27 cellular contexts compared by ENCODE assay signal in the genomic region with DNA sequence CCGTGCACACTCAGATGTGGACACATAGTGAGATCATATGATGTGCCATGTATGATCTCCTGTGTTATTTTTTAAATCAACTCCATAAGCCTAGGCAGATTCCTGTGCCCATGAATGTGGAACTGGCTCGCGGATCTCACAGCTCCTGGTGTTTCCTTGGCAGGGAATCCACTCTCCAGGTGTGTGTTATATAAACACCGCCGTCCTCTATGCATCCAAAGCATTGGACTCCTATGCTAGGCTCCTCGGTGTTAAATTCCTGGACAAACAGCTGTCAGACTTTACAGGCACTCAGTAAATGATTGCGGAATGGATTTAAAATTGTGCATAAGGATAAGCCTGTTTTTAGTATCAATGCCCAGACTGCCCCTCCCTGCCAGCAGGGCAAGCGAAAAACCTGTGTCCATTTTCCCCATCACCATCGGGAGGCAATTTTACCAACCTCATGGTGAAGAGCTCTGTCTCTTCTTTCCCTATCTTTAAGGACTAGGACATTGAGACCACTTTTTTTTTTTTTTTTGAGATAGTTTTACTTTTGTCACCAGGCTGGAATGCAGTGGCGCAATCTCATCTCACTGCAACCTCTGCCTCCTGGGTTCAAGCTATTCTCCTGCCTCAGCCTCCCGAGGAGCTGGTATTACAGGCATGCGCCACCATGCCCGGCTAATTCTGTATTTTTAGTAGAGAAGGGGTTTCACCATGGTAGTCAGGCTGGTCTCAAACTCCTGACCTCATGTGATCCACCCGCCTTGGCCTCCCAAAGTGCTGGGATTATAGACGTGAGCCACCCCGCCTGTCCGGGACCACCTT. TPM values are rescaled to one million over a fixed set of nuclear protein-coding genes. Genes with fewer than 3 reads are reported as not detected.
DNase-seq lines count a peak whose midpoint lies in the region; ATAC-seq, FAIRE-seq and TF ChIP-seq lines count a peak whose summit lies in the region.
"Had no signal": no experiment of that assay in that cellular context is flagged by ENCODE, and none has a peak within 500 bp of the region (broad histone marks: within the 10 kb centered on the region; RNA-seq: fewer than 3 reads in every experiment).

No MANE protein-coding gene starts in this region.

- no peak overlapping the region for H3K4me2 ChIP-seq in mesendoderm (ENCODE audit: low read length)
- H3K4me2 ChIP-seq: hepatocyte had no signal

- no peak overlapping the region for H4K5ac ChIP-seq in mesendoderm (ENCODE audit: low read length)

- no peak overlapping the region for H3K18ac ChIP-seq in mesendoderm (ENCODE audit: low read length)

- H2BK5ac ChIP-seq in mesendoderm (ENCODE audit: low read length) = peak overlapping the region; percentile 65

- no peak overlapping the region for H3K9ac ChIP-seq in mesendoderm (ENCODE audit: low read length)

- no peak overlapping the region for H2AK5ac ChIP-seq in mesendoderm (ENCODE audit: low read length)

- H4K8ac ChIP-seq in mesendoderm (ENCODE audit: low read depth, low read length) = no peak overlapping the region

- H3K27me3 ChIP-seq in bronchial epithelial cell (ENCODE audit: control insufficient read depth, insufficient read depth, low read length) (no peaks in the 10 kb centered on the region), mesendoderm (ENCODE audit: insufficient read depth, low read length, poor library complexity) (no peaks in the 10 kb centered on the region), lower lobe of right lung (ENCODE audit: low read depth) (no peaks in the 10 kb centered on the region)
- H3K27me3 ChIP-seq: foreskin keratinocyte, hepatocyte, pancreas had no signal

- WGBS in mesendoderm (ENCODE audit: extremely low coverage, insufficient coverage, low lambda C conversion rate) = no CpG with 5 or more reads among the region's 17 CpGs

- no peak overlapping the region for H2BK120ac ChIP-seq in mesendoderm (ENCODE audit: low read depth, low read length)

- no peak overlapping the region for H2BK15ac ChIP-seq in mesendoderm (replicated peaks; ENCODE audit: low read depth)

- no peaks in the 10 kb centered on the region for H3K79me1 ChIP-seq in mesendoderm (ENCODE audit: low read length)

- H3K56ac ChIP-seq in mesendoderm (ENCODE audit: low read length) = peak overlapping the region; percentile 34

- DNase-seq in AG10803 (ENCODE audit: low read depth) (peak; percentile 25), HTR-8/SVneo (ENCODE audit: insufficient read length, low spot score) (no peak), bronchial epithelial cell (ENCODE audit: low read depth) (peak; percentile 10), mesendoderm (peak; percentile 65), medulla oblongata (ENCODE audit: extremely low spot score) (no peak), T1000 (lab: John Stamatoyannopoulos, UW) (no peak), lower lobe of right lung (no peak)
- DNase-seq: ACHN; activated B cell treated with CpG ODN at 0.5 μM for 24 hours; activated CD4-positive, alpha-beta memory T cell treated with anti-CD3 and anti-CD28 coated beads for 36 hours; activated effector memory CD4-positive, alpha-beta T cell treated with anti-CD3 and anti-CD28 coated beads, Interleukin-2, amount 50 U/mL, for 16 hours; activated naive CD8-positive, alpha-beta T cell treated with anti-CD3 and anti-CD28 coated beads, Interleukin-2, amount 50 U/mL, for 24 hours; dermis blood vessel endothelial cell; foreskin keratinocyte; mammary epithelial cell; MV-4-11; NCI-H1930; NCI-H446; NK-92 treated with Interleukin-12 subunit alpha and Interleukin-12 subunit beta, amount 100 ng/mL, for 24 hours had no signal

- H3K27ac ChIP-seq in mesendoderm (ENCODE audit: low read depth, low read length) (no peak overlapping the region), lower lobe of right lung (no peak overlapping the region)
- H3K27ac ChIP-seq: foreskin keratinocyte, hepatocyte, HL-60, pancreas had no signal

- intact Hi-C loops in lower lobe of right lung (cut with DNase I) = no loop called here

- H3K4ac ChIP-seq in mesendoderm (ENCODE audit: low read depth, low read length) = no peak overlapping the region

- no peaks in the 10 kb centered on the region for H3K79me2 ChIP-seq in mesendoderm (ENCODE audit: control insufficient read depth, insufficient read depth, low read length)
- H3K79me2 ChIP-seq: hepatocyte had no signal

- H3K4me3 ChIP-seq in AG10803 (ENCODE audit: low read length) (no peak overlapping the region), bronchial epithelial cell (ENCODE audit: low read depth, low read length) (no peak overlapping the region), mesendoderm (ENCODE audit: low read length) (no peak overlapping the region), lower lobe of right lung (no peak overlapping the region)
- H3K4me3 ChIP-seq: hepatocyte, pancreas had no signal

- H3K36me3 ChIP-seq in bronchial epithelial cell (ENCODE audit: control insufficient read depth, insufficient read depth, low read length) = no peaks in the 10 kb centered on the region
- H3K36me3 ChIP-seq in mesendoderm (ENCODE audit: control insufficient read depth, insufficient read depth, low read length) = no peaks in the 10 kb centered on the region
- H3K36me3 ChIP-seq in lower lobe of right lung = no peaks in the 10 kb centered on the region
- H3K36me3 ChIP-seq: pancreas had no signal

- TF ChIP-seq CTCF in AG10803 (conservative IDR thresholded peaks at IDR 0.05; ENCODE audit: low read length) (no peak), bronchial epithelial cell (IDR thresholded peaks at IDR 0.05; ENCODE audit: insufficient read depth, low read length, severe bottlenecking) (no peak), lower lobe of right lung (IDR thresholded peaks at IDR 0.05) (no peak)

- H3K9me3 ChIP-seq in lower lobe of right lung = no peaks in the 10 kb centered on the region
- H3K9me3 ChIP-seq: pancreas had no signal

- FAIRE-seq in HTR-8/SVneo (lab: Jason Lieb, UNC) (peak; percentile 31), bronchial epithelial cell (lab: Jason Lieb, UNC) (no peak)
- FAIRE-seq: pancreas had no signal

- H3K4me1 ChIP-seq in mesendoderm (ENCODE audit: control insufficient read depth, low read depth, low read length) (peaks cover 12% of the 10 kb centered on the region), lower lobe of right lung (no peaks in the 10 kb centered on the region)
- H3K4me1 ChIP-seq: foreskin keratinocyte, pancreas had no signal

- ATAC-seq in lower lobe of right lung (no peak), HG02973 (IDR thresholded peaks at IDR 0.05; ENCODE audit: unreplicated experiment) (no peak)
- ATAC-seq: activated naive CD8-positive, alpha-beta T cell treated with anti-CD3 and anti-CD28 coated beads, Interleukin-2, amount 50 U/mL, for 24 hours; foreskin keratinocyte; naive thymus-derived CD8-positive, alpha-beta T cell; pancreas; sciatic nerve; SK-N-SH treated with all-trans-retinoic acid at 6 μM for 48 hours had no signal

- H3K23ac ChIP-seq in mesendoderm (ENCODE audit: low read length) = no peak overlapping the region

RNA-seq across cellular contexts. Expression of gene GPR78, which starts 23.6 kb away (rescaled TPM):
- total RNA-seq in bronchial epithelial cell (under 0.01 and 0.51 TPM in 2 replicates), lower lobe of right lung (0.21 TPM)
- 1.5 TPM for polyA plus RNA-seq in mesendoderm (2013, experiment 1 of 2)
- 1.4 TPM for polyA plus RNA-seq in mesendoderm (2013, experiment 2 of 2)
- total RNA-seq: activated B cell treated with CpG ODN at 0.5 μM for 24 hours; activated CD4-positive, alpha-beta memory T cell treated with anti-CD3 and anti-CD28 coated beads for 36 hours; dermis blood vessel endothelial cell; foreskin keratinocyte; mammary epithelial cell; naive thymus-derived CD8-positive, alpha-beta T cell; pancreas had no signal
- polyA plus RNA-seq: CD14-positive monocyte; foreskin keratinocyte; mammary epithelial cell; naive thymus-derived CD8-positive, alpha-beta T cell had no signal

RNA-seq across cellular contexts. Expression of gene CPZ, which starts 36.0 kb away (rescaled TPM):
- total RNA-seq in bronchial epithelial cell = 0.26 TPM in 1 of 2 replicates, not detected in the other
- polyA plus RNA-seq in mesendoderm (2013, experiment 1 of 2) = 20.5 TPM
- polyA plus RNA-seq in mesendoderm (2013, experiment 2 of 2) = 19.9 TPM
- 6.0 TPM for total RNA-seq in lower lobe of right lung
- total RNA-seq: activated B cell treated with CpG ODN at 0.5 μM for 24 hours; activated CD4-positive, alpha-beta memory T cell treated with anti-CD3 and anti-CD28 coated beads for 36 hours; dermis blood vessel endothelial cell; foreskin keratinocyte; mammary epithelial cell; naive thymus-derived CD8-positive, alpha-beta T cell had no signal
- polyA plus RNA-seq: CD14-positive monocyte; foreskin keratinocyte; mammary epithelial cell; naive thymus-derived CD8-positive, alpha-beta T cell had no signal

Comparison
In these comparisons a context has a peak if more than half of its experiments do, and no peak if none do; other contexts are left out.
1. DNase-seq: peak in AG10803 (single experiment), bronchial epithelial cell (single experiment) and mesendoderm (single experiment); none in HTR-8/SVneo (single experiment), medulla oblongata (single experiment), T1000 (single experiment) and lower lobe of right lung (single experiment).